In genomic region chr11:25755918-25756584, GRCh38 we compare ENCODE assay signal across 28 cellular contexts.
"Had no signal": no experiment of that assay in that cellular context is flagged by ENCODE, and none has a peak within 500 bp of the region (broad histone marks: within the 10 kb centered on the region; RNA-seq: fewer than 3 reads in every experiment).

No MANE protein-coding gene starts in this region.

- H3K27me3 ChIP-seq: brain microvascular endothelial cell, cardiac muscle cell had no signal

- H3K36me3 ChIP-seq: brain microvascular endothelial cell, cardiac muscle cell had no signal

- DNase-seq: activated B cell treated with CpG ODN at 0.5 μM for 24 hours; activated CD4-positive, alpha-beta T cell treated with anti-CD3 and anti-CD28 coated beads for 1 hour; activated CD4-positive, alpha-beta T cell treated with anti-CD3 and anti-CD28 coated beads, Interleukin-2, amount 10 ng/mL, durations not matched to agents 24 days and 14 days; activated CD4-positive, alpha-beta T cell treated with anti-CD3 and anti-CD28 coated beads, Interleukin-2, amount 50 U/mL, for 48 hours; activated CD8-positive, alpha-beta memory T cell treated with anti-CD3 and anti-CD28 coated beads, Interleukin-2, amount 10 ng/mL, durations not matched to agents 7 days and 5 days; activated gamma-delta T cell; activated naive CD4-positive, alpha-beta T cell treated with anti-CD3 and anti-CD28 coated beads for 36 hours; activated T-cell treated with anti-CD3 and anti-CD28 coated beads, Interleukin-2, amount 50 U/mL, for 24 hours; amygdala; brain microvascular endothelial cell; IMR-90; Kasumi-1; KBM-7; NCI-H1048; NCI-H1417; NCI-H1930; NCI-H2107; NCI-H2171 treated with DMSO at 0.1 percent for 48 hours; NCI-H226; NCI-H526; NK-92 treated with Interleukin-12 subunit alpha and Interleukin-12 subunit beta, amount 100 ng/mL, for 24 hours; OCI-M1; SHP77; T-helper 2 cell; T1000 had no signal

- H3K4me3 ChIP-seq: cardiac muscle cell had no signal

- H3K27ac ChIP-seq: brain microvascular endothelial cell, cardiac muscle cell, RWPE1 had no signal

- ATAC-seq: activated CD8-positive, alpha-beta memory T cell treated with anti-CD3 and anti-CD28 coated beads, Interleukin-2, amount 10 ng/mL, durations not matched to agents 7 days and 5 days; Panc1 had no signal
